ENCODE assay signal across 26 cellular contexts in genomic region chr1:15207829-15208429, GRCh38. TPM values are rescaled to one million over a fixed set of nuclear protein-coding genes. Genes with fewer than 3 reads are reported as not detected.
DNase-seq lines count a peak whose midpoint lies in the region; ATAC-seq, FAIRE-seq and TF ChIP-seq lines count a peak whose summit lies in the region.
"Had no signal": no experiment of that assay in that cellular context is flagged by ENCODE, and none has a peak within 500 bp of the region (broad histone marks: within the 10 kb centered on the region; RNA-seq: fewer than 3 reads in every experiment).

No MANE protein-coding gene starts in this region.

- no peaks in the 10 kb centered on the region for H3K27me3 ChIP-seq in GM23338 (ENCODE audit: insufficient read depth)
- H3K27me3 ChIP-seq: BLaER1, upper lobe of left lung had no signal

- H3K4me3 ChIP-seq in GM23338 (peak overlapping the region; percentile 29), kidney (ENCODE audit: low read length in 2 of 2) (no peak overlapping the region)
- H3K4me3 ChIP-seq: BLaER1, left ventricle myocardium inferior, mucosa of descending colon, PC-9, psoas muscle, upper lobe of left lung had no signal

- peaks cover 55% of the 10 kb centered on the region for H3K4me1 Mint-ChIP-seq in GM23338
- H3K4me1 Mint-ChIP-seq: activated naive CD4-positive, alpha-beta T cell treated with anti-CD3 and anti-CD28 coated beads, Interleukin-2, amount 10 ng/mL, durations not matched to agents 7 days and 5 days had no signal

- no peak overlapping the region for H2AFZ ChIP-seq in GM23338
- H2AFZ ChIP-seq: PC-9 had no signal

- TF ChIP-seq CTCF in GM23338 (conservative IDR thresholded peaks at IDR 0.05; ENCODE audit: low read depth in 2 of 2) (no peak), kidney (IDR thresholded peaks at IDR 0.05; ENCODE audit: borderline replicate concordance, extremely low read depth, insufficient read depth) (no peak)

- H3K9me3 ChIP-seq in kidney (ENCODE audit: control insufficient read depth in 1 of 2, low read length in 2 of 2) = no peaks in the 10 kb centered on the region
- H3K9me3 ChIP-seq: BLaER1, left ventricle myocardium inferior, mucosa of descending colon, psoas muscle, upper lobe of left lung had no signal

- H3K9ac ChIP-seq in kidney (ENCODE audit: low read length in 2 of 2) = no peak overlapping the region
- H3K9ac ChIP-seq: BLaER1 had no signal

- peak overlapping the region; percentile 64 for H3K4me3 Mint-ChIP-seq in GM23338
- H3K4me3 Mint-ChIP-seq: activated naive CD4-positive, alpha-beta T cell treated with anti-CD3 and anti-CD28 coated beads, Interleukin-2, amount 10 ng/mL, durations not matched to agents 7 days and 5 days; activated T-cell treated with anti-CD3 and anti-CD28 coated beads, Interleukin-2, amount 50 U/mL, for 72 hours; effector memory CD8-positive, alpha-beta T cell had no signal

- ATAC-seq in GM23338 = no peak
- no peak for ATAC-seq in GM19467 (IDR thresholded peaks at IDR 0.05; ENCODE audit: unreplicated experiment)
- ATAC-seq in HG02938 (IDR thresholded peaks at IDR 0.05; ENCODE audit: unreplicated experiment) = no peak
- ATAC-seq in HG03571 (IDR thresholded peaks at IDR 0.05; ENCODE audit: unreplicated experiment) = no peak
- ATAC-seq: activated T-cell treated with anti-CD3 and anti-CD28 coated beads, Interleukin-2, amount 50 U/mL, for 72 hours; effector memory CD8-positive, alpha-beta T cell; mucosa of descending colon; psoas muscle; stimulated activated naive CD8-positive, alpha-beta T cell treated with anti-CD3 and anti-CD28 coated beads, Interleukin-15, Interleukin-2, amounts not matched to agents 100 U/mL and 50 U/mL, for 24 hours had no signal

- intact Hi-C loops in kidney (cut with DNase I) = no loop called here
- intact Hi-C loops in posterior vena cava (cut with DNase I) = no loop called here

- DNase-seq in GM23338 (ENCODE audit: low spot score) (no peak), kidney (no peak), posterior vena cava (ENCODE audit: low spot score) (peak; percentile 26), NCI-H2107 (lab: John Stamatoyannopoulos, UW) (no peak)
- DNase-seq: activated naive CD4-positive, alpha-beta T cell treated with anti-CD3 and anti-CD28 coated beads, Interleukin-2, amount 10 ng/mL, durations not matched to agents 7 days and 5 days; activated T-cell treated with anti-CD3 and anti-CD28 coated beads, Interleukin-2, amount 50 U/mL, for 72 hours; COR-L47; effector memory CD8-positive, alpha-beta T cell; GOT3; IMR-90; left ventricle myocardium inferior; mucosa of descending colon; PC-9; SIG-M5; stimulated activated CD4-positive, alpha-beta T cell treated with anti-CD3 and anti-CD28 coated beads, Interleukin-4, amount 100 ng/mL, for 24 hours; stimulated activated naive CD8-positive, alpha-beta T cell treated with anti-CD3 and anti-CD28 coated beads, Interleukin-15, Interleukin-2, amounts not matched to agents 100 U/mL and 50 U/mL, for 24 hours had no signal

- H3K27me3 Mint-ChIP-seq in GM23338 (ENCODE audit: insufficient read depth, low read depth, poor library complexity) = peaks cover 13% of the 10 kb centered on the region

- H3K9me2 ChIP-seq in GM23338 (ENCODE audit: insufficient read depth) = no peaks in the 10 kb centered on the region

- H3K36me3 ChIP-seq in GM23338 (ENCODE audit: insufficient read depth) (no peaks in the 10 kb centered on the region), kidney (ENCODE audit: control insufficient read depth in 1 of 2, insufficient read depth in 2 of 2, low read length in 2 of 2) (no peaks in the 10 kb centered on the region)
- H3K36me3 ChIP-seq: BLaER1, left ventricle myocardium inferior, upper lobe of left lung had no signal

- peak overlapping the region; percentile 61 for H3K4me2 ChIP-seq in GM23338
- H3K4me2 ChIP-seq: BLaER1 had no signal

- no peaks in the 10 kb centered on the region for H3K9me3 Mint-ChIP-seq in GM23338
- H3K9me3 Mint-ChIP-seq: activated naive CD4-positive, alpha-beta T cell treated with anti-CD3 and anti-CD28 coated beads, Interleukin-2, amount 10 ng/mL, durations not matched to agents 7 days and 5 days; activated T-cell treated with anti-CD3 and anti-CD28 coated beads, Interleukin-2, amount 50 U/mL, for 72 hours; effector memory CD8-positive, alpha-beta T cell; neural crest cell had no signal

- peak overlapping the region; percentile 92 for H3K27ac Mint-ChIP-seq in GM23338
- H3K27ac Mint-ChIP-seq: activated naive CD4-positive, alpha-beta T cell treated with anti-CD3 and anti-CD28 coated beads, Interleukin-2, amount 10 ng/mL, durations not matched to agents 7 days and 5 days; activated T-cell treated with anti-CD3 and anti-CD28 coated beads, Interleukin-2, amount 50 U/mL, for 72 hours; effector memory CD8-positive, alpha-beta T cell had no signal

- peaks cover 8% of the 10 kb centered on the region for H3F3A ChIP-seq in GM23338 (replicated peaks; ENCODE audit: low read depth)

- no peaks in the 10 kb centered on the region for H4K20me1 ChIP-seq in GM23338 (replicated peaks; ENCODE audit: insufficient read depth)
- H4K20me1 ChIP-seq: BLaER1 had no signal

- H3K4me1 ChIP-seq in GM23338 (ENCODE audit: insufficient read depth) (peaks cover 29% of the 10 kb centered on the region), kidney (ENCODE audit: control insufficient read depth in 1 of 2, insufficient read depth in 1 of 2, low read depth in 1 of 2, low read length in 2 of 2) (peaks cover 49 to 61% of the 10 kb centered on the region in 2 donors)
- H3K4me1 ChIP-seq: psoas muscle had no signal

- H3K27ac ChIP-seq in GM23338 (ENCODE audit: low read depth) = peak overlapping the region; percentile 92
- H3K27ac ChIP-seq in angular gyrus (ENCODE audit: low read depth, low read length) = peak overlapping the region; percentile 46
- peak overlapping the region; percentile 74 to 78 for H3K27ac ChIP-seq in kidney (ENCODE audit: low read depth in 2 of 2, low read length in 2 of 2)
- H3K27ac ChIP-seq: BLaER1, left ventricle myocardium inferior, psoas muscle, upper lobe of left lung had no signal

- no peaks in the 10 kb centered on the region for H3K79me2 ChIP-seq in GM23338 (replicated peaks; ENCODE audit: insufficient read depth)

- FAIRE-seq in kidney (lab: Jason Lieb, UNC) = no peak

- H3K36me3 Mint-ChIP-seq in GM23338 (ENCODE audit: low read depth) = no peaks in the 10 kb centered on the region
- H3K36me3 Mint-ChIP-seq: activated naive CD4-positive, alpha-beta T cell treated with anti-CD3 and anti-CD28 coated beads, Interleukin-2, amount 10 ng/mL, durations not matched to agents 7 days and 5 days had no signal

TF ChIP-seq in GM23338, 12 proteins besides CTCF, POLR2A, EP300 and RAD21 (continues in another document):
- TF ChIP-seq NANOG (IDR thresholded peaks at IDR 0.05; ENCODE audit: borderline replicate concordance) = no peak
- no peak for TF ChIP-seq POLR2AphosphoS5 (IDR thresholded peaks at IDR 0.05; ENCODE audit: low read depth)
- TF ChIP-seq EZH2 (IDR thresholded peaks at IDR 0.05; ENCODE audit: low read depth, unreplicated experiment) = no peak
- no peak for TF ChIP-seq CREB1 (CRISPR knock-in tag; IDR thresholded peaks at IDR 0.05; ENCODE audit: low read depth)
- TF ChIP-seq ZNF331 (CRISPR knock-in tag; IDR thresholded peaks at IDR 0.05; ENCODE audit: low read depth) = no peak

RNA-seq across cellular contexts. Expression of gene FHAD1, which starts 39.1 kb away (rescaled TPM):
- total RNA-seq in GM23338 (2014; rRNA removed; shearing (Covaris generic)) = 1.9 and 3.3 TPM in 2 replicates
- polyA plus RNA-seq in GM23338 (2016; fragmentation: Nextera tagmentation; extraction: Ambion mirVana) (1.8 and 2.5 TPM in 2 replicates), kidney (ENCODE audit: insufficient read depth, low read depth, low replicate concordance) (0.84 TPM)
- total RNA-seq in kidney (4.2 TPM), posterior vena cava (under 1 TPM in 1 of 2 donors, not detected in 1; 0.43 TPM)
- total RNA-seq: chondrocyte, glomerular endothelial cell, IMR-90, left ventricle myocardium inferior had no signal
- polyA plus RNA-seq: IMR-90 had no signal

RNA-seq across cellular contexts. Expression of gene TMEM51, which starts 54.4 kb away (rescaled TPM):
- 5.2 and 7.9 TPM in 2 replicates for total RNA-seq in GM23338 (2014; rRNA removed; shearing (Covaris generic))
- polyA plus RNA-seq in GM23338 (2016; fragmentation: Nextera tagmentation; extraction: Ambion mirVana) (4.0 and 4.7 TPM in 2 replicates), kidney (ENCODE audit: insufficient read depth, low read depth, low replicate concordance) (38.1 TPM)
- total RNA-seq in kidney (48.4 TPM), posterior vena cava (1 to 10 TPM; 4.3 to 6.4 TPM)
- total RNA-seq: activated T-cell treated with anti-CD3 and anti-CD28 coated beads, Interleukin-2, amount 50 U/mL, for 72 hours had no signal
